In the genomic region with DNA sequence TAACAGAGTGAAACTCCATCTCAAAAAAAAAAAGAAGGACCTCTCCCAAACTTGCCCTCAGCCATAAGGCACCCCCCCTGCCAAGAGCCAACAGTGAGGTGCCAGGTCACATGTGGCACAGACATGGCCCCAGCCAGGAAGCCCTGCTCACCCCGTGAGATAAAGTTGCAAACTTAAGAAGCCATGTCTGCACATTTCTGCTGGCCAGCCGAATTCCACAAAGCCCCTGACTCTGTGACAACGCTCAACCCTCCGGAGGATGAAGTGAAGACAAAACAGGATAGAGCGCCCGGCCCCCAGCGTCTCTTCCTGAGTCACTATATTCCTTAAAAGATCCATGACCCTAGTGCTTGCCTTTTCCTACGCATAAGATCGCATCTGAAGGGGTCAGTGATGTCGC, we compare ENCODE assay signal across 17 cellular contexts.
A peak's percentile ranks its signal among the peaks of the same experiment; 100 is the strongest.
DNase-seq lines count a peak whose midpoint lies in the region; ATAC-seq and TF ChIP-seq lines count a peak whose summit lies in the region.
"Had no signal": no experiment of that assay in that cellular context is flagged by ENCODE, and none has a peak within 500 bp of the region (broad histone marks: within the 10 kb centered on the region; RNA-seq: fewer than 3 reads in every experiment).

No MANE protein-coding gene starts in this region.

- H3K4me3 ChIP-seq in BLaER1 treated with 17β-estradiol and CSF1 and Interleukin-3, amounts not matched to agents 10 nM and 100 nM, result no peak overlapping the region
- no peak overlapping the region for H3K4me3 ChIP-seq in psoas muscle
- no peak overlapping the region for H3K4me3 ChIP-seq in testis
- H3K4me3 ChIP-seq in OCI-LY7 (ENCODE audit: low read depth, low read length, poor library complexity, severe bottlenecking), result no peak overlapping the region
- H3K4me3 ChIP-seq: GM23338, MG63, Peyer's patch had no signal

- TF ChIP-seq CTCF in WTC11 (IDR thresholded peaks at IDR 0.05), result no peak
- TF ChIP-seq CTCF in psoas muscle (IDR thresholded peaks at IDR 0.05), result no peak
- no peak for TF ChIP-seq CTCF in testis (IDR thresholded peaks at IDR 0.05)
- TF ChIP-seq CTCF in OCI-LY7 (conservative IDR thresholded peaks at IDR 0.05; ENCODE audit: low read length), result no peak

- POLR2A ChIA-PET in WTC11 (lab: Charles Lee) (no interaction called here), OCI-LY7 (lab: Charles Lee) (no interaction called here)

- no TSS peak for BruUV-seq in OCI-LY7 (replicated peaks; lab: Mats Ljungman, UMichigan)

- peaks cover 0 to 4% (median 0%) of the 10 kb centered on the region in 11 experiments; a peak in 1 of 22 replicates for H3K27me3 ChIP-seq in BLaER1 treated with 17β-estradiol and CSF1 and Interleukin-3, amounts not matched to agents 10 nM and 100 nM
- H3K27me3 ChIP-seq in psoas muscle (ENCODE audit: insufficient read depth in 3 of 3, low read length in 2 of 3) (no peaks in the 10 kb centered on the region), testis (no peaks in the 10 kb centered on the region)
- H3K27me3 ChIP-seq: MG63, Peyer's patch had no signal

- no peak for TF ChIP-seq POLR2A in testis (IDR thresholded peaks at IDR 0.05)

- H3K4me2 ChIP-seq in BLaER1 treated with 17β-estradiol and CSF1 and Interleukin-3, amounts not matched to agents 10 nM and 100 nM, result peak overlapping the region; percentile 49 to 95 (median 83)
- H3K4me2 ChIP-seq in OCI-LY7 (ENCODE audit: low read length), result no peak overlapping the region
- H3K4me2 ChIP-seq: GM23338, KMS-11 had no signal

- H3K27ac ChIP-seq in BLaER1 treated with 17β-estradiol and CSF1 and Interleukin-3, amounts not matched to agents 10 nM and 100 nM, result peak overlapping the region in 5 of 11 experiments; percentile 24 to 79 (median 36); a peak in 4 of 22 replicates
- H3K27ac ChIP-seq in psoas muscle (no peak overlapping the region), testis (no peak overlapping the region), OCI-LY7 (ENCODE audit: low read depth, low read length, poor library complexity, severe bottlenecking) (no peak overlapping the region)
- H3K27ac ChIP-seq: KMS-11, Peyer's patch had no signal

- no peaks in the 10 kb centered on the region for H3K9me3 Mint-ChIP-seq in WTC11
- H3K9me3 Mint-ChIP-seq in activated T-cell treated with anti-CD3 and anti-CD28 coated beads, Interleukin-2, amount 50 U/mL, for 4 hours, result no peaks in the 10 kb centered on the region

- no peaks in the 10 kb centered on the region for H3K27me3 Mint-ChIP-seq in WTC11 (ENCODE audit: low read depth)
- H3K27me3 Mint-ChIP-seq in activated T-cell treated with anti-CD3 and anti-CD28 coated beads, Interleukin-2, amount 50 U/mL, for 4 hours (ENCODE audit: low read depth), result no peaks in the 10 kb centered on the region

- no peaks in the 10 kb centered on the region for H3K36me3 Mint-ChIP-seq in WTC11
- H3K36me3 Mint-ChIP-seq in activated T-cell treated with anti-CD3 and anti-CD28 coated beads, Interleukin-2, amount 50 U/mL, for 4 hours (ENCODE audit: insufficient read depth), result no peaks in the 10 kb centered on the region

- H3K4me3 Mint-ChIP-seq in WTC11, result no peak overlapping the region
- no peak overlapping the region for H3K4me3 Mint-ChIP-seq in activated T-cell treated with anti-CD3 and anti-CD28 coated beads, Interleukin-2, amount 50 U/mL, for 4 hours
- H3K4me3 Mint-ChIP-seq: GM23338 had no signal

- intact Hi-C loops in left ventricle myocardium superior (cut with micrococcal nuclease), result no loop called here
- intact Hi-C loops in psoas muscle (cut with DNase I), result no loop called here
- intact Hi-C loops in testis (cut with DNase I; ENCODE audit: low total_unique reads), result no loop called here
- intact Hi-C loops in OCI-LY7 (cut with micrococcal nuclease; ENCODE audit: unreplicated experiment), result no loop called here

- no peak for DNase-seq in WTC11 (ENCODE audit: low spot score)
- peak; percentile 22 for DNase-seq in left ventricle myocardium superior
- DNase-seq in psoas muscle, result peak; percentile 4 to 18
- DNase-seq in activated T-cell treated with anti-CD3 and anti-CD28 coated beads, Interleukin-2, amount 50 U/mL, for 4 hours, result no peak
- no peak for DNase-seq in testis
- DNase-seq in OCI-LY7 (ENCODE audit: low spot score), result no peak
- DNase-seq: COR-L47, MG63, NCI-H1092, NCI-H1694, NCI-H2227 treated with DMSO at 0.1 percent for 48 hours, NCI-H524, Peyer's patch, SIG-M5 had no signal

- H2AFZ ChIP-seq in OCI-LY7 (ENCODE audit: low read length), result no peak overlapping the region
- H2AFZ ChIP-seq: GM23338 had no signal

- H3K4me1 ChIP-seq in BLaER1 treated with 17β-estradiol and CSF1 and Interleukin-3, amounts not matched to agents 10 nM and 100 nM, result peaks cover 53 to 100% (median 97%) of the 10 kb centered on the region in 10 experiments
- H3K4me1 ChIP-seq in psoas muscle (peaks cover 27% of the 10 kb centered on the region), testis (no peaks in the 10 kb centered on the region), OCI-LY7 (ENCODE audit: insufficient read depth, low read length, poor library complexity, severe bottlenecking) (peaks cover 13% of the 10 kb centered on the region)
- H3K4me1 ChIP-seq: Peyer's patch had no signal

- ATAC-seq in WTC11, result no peak
- no peak for ATAC-seq in left ventricle myocardium superior
- no peak for ATAC-seq in psoas muscle
- ATAC-seq in activated T-cell treated with anti-CD3 and anti-CD28 coated beads, Interleukin-2, amount 50 U/mL, for 4 hours, result no peak
- ATAC-seq: GM23338 had no signal

- H3K79me2 ChIP-seq in OCI-LY7 (ENCODE audit: insufficient read depth, low read depth, low read length), result no peaks in the 10 kb centered on the region

- no peaks in the 10 kb centered on the region for H3K9me2 ChIP-seq in OCI-LY7 (ENCODE audit: insufficient read depth, low read length)

- peaks cover 0 to 10% (median 0%) of the 10 kb centered on the region in 11 experiments; a peak in 1 of 22 replicates for H3K9me3 ChIP-seq in BLaER1 treated with 17β-estradiol and CSF1 and Interleukin-3, amounts not matched to agents 10 nM and 100 nM (replicated peaks in 1 of 11)
- no peaks in the 10 kb centered on the region for H3K9me3 ChIP-seq in psoas muscle
- no peaks in the 10 kb centered on the region for H3K9me3 ChIP-seq in testis
- no peaks in the 10 kb centered on the region for H3K9me3 ChIP-seq in OCI-LY7 (ENCODE audit: low read length)
- H3K9me3 ChIP-seq: MG63, Peyer's patch had no signal

- WGBS in psoas muscle, 3 donors, result 76 to 82% (median 76%) methylated on average over 10 of the region's 10 CpGs
- 95 to 96% methylated on average over 10 of the region's 10 CpGs for WGBS in testis, 2 donors

- CTCF ChIA-PET in WTC11 (lab: Charles Lee) (no interaction called here), OCI-LY7 (lab: Charles Lee; ENCODE audit: unreplicated experiment) (no interaction called here)

- H3K27ac Mint-ChIP-seq in WTC11, result peak overlapping the region; percentile 72; the same call in 1 of the 2 replicates
- H3K27ac Mint-ChIP-seq: GM23338 had no signal

- H4K20me1 ChIP-seq in BLaER1 treated with 17β-estradiol and CSF1 and Interleukin-3, amounts not matched to agents 10 nM and 100 nM, result peaks cover 0 to 12% (median 0%) of the 10 kb centered on the region in 11 experiments; a peak in 4 of 22 replicates
- no peaks in the 10 kb centered on the region; the same call in 1 of the 2 replicates for H4K20me1 ChIP-seq in OCI-LY7 (ENCODE audit: insufficient read depth, low read length)

- H3K4me1 Mint-ChIP-seq in WTC11, result peaks cover 58% of the 10 kb centered on the region
- peaks cover 10% of the 10 kb centered on the region for H3K4me1 Mint-ChIP-seq in activated T-cell treated with anti-CD3 and anti-CD28 coated beads, Interleukin-2, amount 50 U/mL, for 4 hours (ENCODE audit: low read depth)

- H3K36me3 ChIP-seq in BLaER1 treated with 17β-estradiol and CSF1 and Interleukin-3, amounts not matched to agents 10 nM and 100 nM, result peaks cover 0 to 5% (median 0%) of the 10 kb centered on the region in 11 experiments; a peak in 1 of 22 replicates
- H3K36me3 ChIP-seq in psoas muscle (ENCODE audit: insufficient read depth in 1 of 2, low read depth in 1 of 2) (no peaks in the 10 kb centered on the region), testis (ENCODE audit: low read depth, missing control alignments) (no peaks in the 10 kb centered on the region), OCI-LY7 (ENCODE audit: insufficient read depth, low read length) (no peaks in the 10 kb centered on the region)
- H3K36me3 ChIP-seq: MG63, Peyer's patch had no signal

- no peak overlapping the region for H3K9ac ChIP-seq in BLaER1 treated with 17β-estradiol and CSF1 and Interleukin-3, amounts not matched to agents 10 nM and 100 nM
- H3K9ac ChIP-seq: KMS-11 had no signal

TF ChIP-seq in WTC11, 78 proteins besides CTCF, POLR2A, EP300 and RAD21 (continues in another document):
- TF ChIP-seq TEAD4 (CRISPR knock-in tag; IDR thresholded peaks at IDR 0.05) (no peak), ESRRA (CRISPR knock-in tag; IDR thresholded peaks at IDR 0.05; ENCODE audit: borderline replicate concordance) (no peak), NR1H2 (CRISPR knock-in tag; IDR thresholded peaks at IDR 0.05) (no peak), ZNF138 (CRISPR knock-in tag; conservative IDR thresholded peaks at IDR 0.05) (no peak), NR3C1 (CRISPR knock-in tag; conservative IDR thresholded peaks at IDR 0.05; ENCODE audit: low read depth) (no peak), SMAD4 (CRISPR knock-in tag; IDR thresholded peaks at IDR 0.05) (no peak), TP53 (CRISPR knock-in tag; IDR thresholded peaks at IDR 0.05) (no peak), SOX15 (CRISPR knock-in tag; IDR thresholded peaks at IDR 0.05) (no peak), NFE2L1 (CRISPR knock-in tag; IDR thresholded peaks at IDR 0.05) (no peak), ZNF671 (CRISPR knock-in tag; IDR thresholded peaks at IDR 0.05) (no peak), CREB1 (CRISPR knock-in tag; IDR thresholded peaks at IDR 0.05) (no peak), FOXJ3 (CRISPR knock-in tag; IDR thresholded peaks at IDR 0.05; ENCODE audit: borderline replicate concordance) (no peak), FOXK1 (CRISPR knock-in tag; IDR thresholded peaks at IDR 0.05) (no peak)

Comparison
In these comparisons a context has a peak if more than half of its experiments do, and no peak if none do; other contexts are left out.
1. DNase-seq: peak in left ventricle myocardium superior (single experiment) and psoas muscle (2 of 2); none in WTC11 (single experiment), activated T-cell treated with anti-CD3 and anti-CD28 coated beads, Interleukin-2, amount 50 U/mL, for 4 hours (single experiment), testis (single experiment) and OCI-LY7 (single experiment).